Comparison of ENCODE assay signal across 24 cellular contexts in genomic region chr2:159082119-159082518, GRCh38.
"Had no signal": no experiment of that assay in that cellular context is flagged by ENCODE, and none has a peak within 500 bp of the region (broad histone marks: within the 10 kb centered on the region; RNA-seq: fewer than 3 reads in every experiment).

No MANE protein-coding gene starts in this region.

- H3K36me3 ChIP-seq: colonic mucosa, esophagus muscularis mucosa, right lobe of liver, tibial nerve had no signal

- H3K9me3 Mint-ChIP-seq: activated T-cell treated with anti-CD3 and anti-CD28 coated beads, Interleukin-2, amount 50 U/mL, for 4 hours; activated T-helper 2 cell treated with anti-CD3 and anti-CD28 coated beads, Interferon-gamma antibody, Interleukin-2, Interleukin-4, amounts not matched to agents 10 μg/mL and 5 μg/mL and 100 μg/mL, durations not matched to agents 14 hours and 24 hours and 36 hours; central memory CD8-positive, alpha-beta T cell; effector memory CD8-positive, alpha-beta T cell; natural killer cell treated with Interleukin-12 subunit alpha and Interleukin-12 subunit beta and Interleukin-15 and Interleukin-18, amount 100 ng/mL, for 72 hours; stimulated activated effector memory CD8-positive, alpha-beta T cell treated with anti-CD3 and anti-CD28 coated beads, Interleukin-12 subunit alpha, Interleukin-12 subunit beta, amount 100 ng/mL, for 72 hours; stimulated activated naive CD8-positive, alpha-beta T cell treated with anti-CD3 and anti-CD28 coated beads, Interleukin-15, amount 100 ng/mL, for 72 hours had no signal

- H3K9me3 ChIP-seq: colonic mucosa, esophagus muscularis mucosa, right lobe of liver, tibial nerve had no signal

- H3K4me3 Mint-ChIP-seq: activated naive CD8-positive, alpha-beta T cell treated with anti-CD3 and anti-CD28 coated beads for 36 hours; activated T-cell treated with anti-CD3 and anti-CD28 coated beads, Interleukin-2, amount 50 U/mL, for 4 hours; central memory CD8-positive, alpha-beta T cell; effector memory CD8-positive, alpha-beta T cell; natural killer cell treated with Interleukin-12 subunit alpha and Interleukin-12 subunit beta and Interleukin-15 and Interleukin-18, amount 100 ng/mL, for 72 hours; stimulated activated effector memory CD8-positive, alpha-beta T cell treated with anti-CD3 and anti-CD28 coated beads, Interleukin-12 subunit alpha, Interleukin-12 subunit beta, amount 100 ng/mL, for 72 hours; stimulated activated naive CD8-positive, alpha-beta T cell treated with anti-CD3 and anti-CD28 coated beads, Interleukin-15, amount 100 ng/mL, for 72 hours had no signal

- H2AFZ ChIP-seq: parathyroid adenoma had no signal

- H3K27ac Mint-ChIP-seq: activated naive CD8-positive, alpha-beta T cell treated with anti-CD3 and anti-CD28 coated beads for 36 hours; activated T-helper 2 cell treated with anti-CD3 and anti-CD28 coated beads, Interferon-gamma antibody, Interleukin-2, Interleukin-4, amounts not matched to agents 10 μg/mL and 5 μg/mL and 100 μg/mL, durations not matched to agents 14 hours and 24 hours and 36 hours; effector memory CD8-positive, alpha-beta T cell; natural killer cell treated with Interleukin-12 subunit alpha and Interleukin-12 subunit beta and Interleukin-15 and Interleukin-18, amount 100 ng/mL, for 72 hours; stimulated activated effector memory CD8-positive, alpha-beta T cell treated with anti-CD3 and anti-CD28 coated beads, Interleukin-12 subunit alpha, Interleukin-12 subunit beta, amount 100 ng/mL, for 72 hours had no signal

- H3K9ac ChIP-seq: parathyroid adenoma had no signal

- H3K4me1 ChIP-seq: colonic mucosa, parathyroid adenoma, right lobe of liver had no signal

- H3K27ac ChIP-seq: colonic mucosa, dorsolateral prefrontal cortex, parathyroid adenoma, right lobe of liver had no signal

- H3K27me3 ChIP-seq: colonic mucosa, dorsolateral prefrontal cortex, esophagus muscularis mucosa, right lobe of liver, tibial nerve had no signal

- H3K36me3 Mint-ChIP-seq: activated naive CD8-positive, alpha-beta T cell treated with anti-CD3 and anti-CD28 coated beads for 36 hours; natural killer cell treated with Interleukin-12 subunit alpha and Interleukin-12 subunit beta and Interleukin-15 and Interleukin-18, amount 100 ng/mL, for 72 hours; stimulated activated effector memory CD8-positive, alpha-beta T cell treated with anti-CD3 and anti-CD28 coated beads, Interleukin-12 subunit alpha, Interleukin-12 subunit beta, amount 100 ng/mL, for 72 hours had no signal

- DNase-seq: activated CD4-positive, alpha-beta T cell treated with anti-CD3 and anti-CD28 coated beads for 4 hours; activated CD4-positive, alpha-beta T cell treated with anti-CD3 and anti-CD28 coated beads, Interleukin-2, amount 50 U/mL, for 48 hours; activated CD4-positive, CD25-positive, alpha-beta regulatory T cell; activated CD8-positive, alpha-beta memory T cell treated with anti-CD3 and anti-CD28 coated beads, Interleukin-2, amount 50 U/mL, for 48 hours; activated naive CD4-positive, alpha-beta T cell treated with Interleukin-2 at 50 U/mL for 16 hours; activated naive CD8-positive, alpha-beta T cell treated with anti-CD3 and anti-CD28 coated beads for 36 hours; activated T-cell treated with anti-CD3 and anti-CD28 coated beads, Interleukin-2, amount 50 U/mL, for 4 hours; colonic mucosa; dorsolateral prefrontal cortex; effector memory CD8-positive, alpha-beta T cell; head of caudate nucleus; kidney; right lobe of liver; stimulated activated CD4-positive, alpha-beta T cell treated with anti-CD3 and anti-CD28 coated beads, Interleukin-1b, Interleukin-23, amount 100 ng/mL, for 48 hours; stimulated activated naive CD8-positive, alpha-beta T cell treated with anti-CD3 and anti-CD28 coated beads, Interleukin-15, amount 100 ng/mL, for 72 hours; T-helper 9 cell had no signal

- H3K4me3 ChIP-seq: colonic mucosa, dorsolateral prefrontal cortex, esophagus muscularis mucosa, right lobe of liver, skin epidermis, tibial nerve had no signal

- H3K4me1 Mint-ChIP-seq: central memory CD8-positive, alpha-beta T cell; stimulated activated effector memory CD8-positive, alpha-beta T cell treated with anti-CD3 and anti-CD28 coated beads, Interleukin-12 subunit alpha, Interleukin-12 subunit beta, amount 100 ng/mL, for 72 hours had no signal

- H3K27me3 Mint-ChIP-seq: activated naive CD8-positive, alpha-beta T cell treated with anti-CD3 and anti-CD28 coated beads for 36 hours; natural killer cell treated with Interleukin-12 subunit alpha and Interleukin-12 subunit beta and Interleukin-15 and Interleukin-18, amount 100 ng/mL, for 72 hours; stimulated activated naive CD8-positive, alpha-beta T cell treated with anti-CD3 and anti-CD28 coated beads, Interleukin-15, amount 100 ng/mL, for 72 hours had no signal
